8 cellular contexts compared by ENCODE assay signal in the genomic region with DNA sequence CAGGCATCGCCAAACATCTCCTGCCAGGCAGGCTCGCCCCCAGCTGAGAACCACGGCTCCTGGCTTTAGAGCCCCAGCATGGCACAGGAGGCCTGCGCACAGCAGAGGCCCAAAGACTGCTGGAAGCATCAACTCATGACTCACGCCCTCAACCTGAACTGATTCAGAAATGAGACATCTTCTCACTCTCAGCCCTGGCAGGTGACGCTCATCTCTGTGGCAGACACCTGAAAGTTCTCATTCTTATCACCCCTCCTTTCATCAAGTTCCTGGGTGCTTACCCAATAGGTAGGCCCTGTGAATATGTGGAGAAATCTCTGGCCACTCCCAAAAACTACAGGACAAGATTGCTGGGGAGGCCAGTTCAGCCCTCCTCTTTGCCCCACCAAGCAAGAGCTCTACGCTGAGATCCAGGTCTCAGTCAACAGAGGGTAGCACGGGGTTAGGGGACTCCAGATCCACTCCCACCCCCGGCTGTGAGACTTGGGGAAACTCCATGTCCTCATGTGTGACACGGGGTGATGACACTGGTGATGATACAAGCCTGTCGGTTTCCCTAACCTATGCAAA. TPM values are rescaled to one million over a fixed set of nuclear protein-coding genes. Genes with fewer than 3 reads are reported as not detected.
A peak's percentile ranks its signal among the peaks of the same experiment; 100 is the strongest.
DNase-seq lines count a peak whose midpoint lies in the region; ATAC-seq and TF ChIP-seq lines count a peak whose summit lies in the region.

No MANE protein-coding gene starts in this region.

- peak overlapping the region in 6 of 8 donors; percentile 7 to 76 (median 68) for H3K27ac ChIP-seq in spleen

- WGBS in spleen, 5 donors: 51 to 89% (median 75%) methylated on average over 9 to 11 of the region's 11 CpGs

- no peaks in the 10 kb centered on the region for H3K27me3 Mint-ChIP-seq in osteocyte (ENCODE audit: unreplicated experiment)

- DNase-seq in COLO668 (lab: John Stamatoyannopoulos, UW; ENCODE audit: unreplicated experiment): peak; percentile 29
- DNase-seq in NCI-H226: peak; percentile 69
- peak; percentile 91 for DNase-seq in activated effector memory CD4-positive, alpha-beta T cell treated with anti-CD3 and anti-CD28 coated beads, Interleukin-2, amount 50 U/mL, for 16 hours
- DNase-seq in spleen: no peak
- DNase-seq in OCI-M2 (lab: John Stamatoyannopoulos, UW; ENCODE audit: unreplicated experiment): no peak
- no peak for DNase-seq in osteocyte (ENCODE audit: extremely low spot score, unreplicated experiment)
- no peak for DNase-seq in NCI-H2107 treated with DMSO at 0.1 percent for 48 hours (lab: John Stamatoyannopoulos, UW; ENCODE audit: unreplicated experiment)

- H3K36me3 ChIP-seq in spleen: peaks cover 0 to 10% (median 0%) of the 10 kb centered on the region in 6 donors

- no peak overlapping the region for H3K4me3 ChIP-seq in spleen

- H3K4me1 Mint-ChIP-seq in osteocyte (ENCODE audit: unreplicated experiment): peaks cover 61% of the 10 kb centered on the region

- no peaks in the 10 kb centered on the region for H3K27me3 ChIP-seq in spleen (replicated peaks in 1 of 7)

- no peaks in the 10 kb centered on the region for H3K9me3 Mint-ChIP-seq in osteocyte (ENCODE audit: unreplicated experiment)

- peak; percentile 43 for ATAC-seq in GM21528 (IDR thresholded peaks at IDR 0.05; ENCODE audit: low FRiP score, unreplicated experiment)

- no peak for TF ChIP-seq POLR2A in spleen (IDR thresholded peaks at IDR 0.05)

- no peaks in the 10 kb centered on the region for H3K36me3 Mint-ChIP-seq in osteocyte (ENCODE audit: unreplicated experiment)

- no peaks in the 10 kb centered on the region for H3K9me3 ChIP-seq in spleen

- peaks cover 42 to 100% (median 90%) of the 10 kb centered on the region in 6 donors for H3K4me1 ChIP-seq in spleen

- H3K4me3 Mint-ChIP-seq in osteocyte (ENCODE audit: unreplicated experiment): no peak overlapping the region

- no peak overlapping the region for H3K27ac Mint-ChIP-seq in osteocyte (ENCODE audit: unreplicated experiment)

- intact Hi-C loops in spleen (cut with DNase I; ENCODE audit: low total_unique reads): no loop called here

- TF ChIP-seq CTCF in spleen (IDR thresholded peaks at IDR 0.05 in 8 of 11, conservative IDR thresholded peaks at IDR 0.05 in 3 of 11): no peak
- TF ChIP-seq CTCF in osteocyte (IDR thresholded peaks at IDR 0.05): no peak

RNA-seq across cellular contexts. Expression of a gene that starts 11.3 kb away (rescaled TPM):
- total RNA-seq in spleen (10 to 100 TPM; 28.0 to 42.9 (median 38.7) TPM), osteocyte (0.34 and 0.89 TPM in 2 replicates)
- 1 to 10 TPM; 6.5 to 9.1 (median 6.8) TPM for polyA plus RNA-seq in spleen

Comparison
In these comparisons a context has a peak if more than half of its experiments do, and no peak if none do; other contexts are left out.
1. DNase-seq: peak in COLO668 (single experiment), NCI-H226 (single experiment) and activated effector memory CD4-positive, alpha-beta T cell treated with anti-CD3 and anti-CD28 coated beads, Interleukin-2, amount 50 U/mL, for 16 hours (single experiment); none in spleen (single experiment), OCI-M2 (single experiment), osteocyte (single experiment) and NCI-H2107 treated with DMSO at 0.1 percent for 48 hours (single experiment).
2. RNA of a gene that starts 11.3 kb away (total RNA-seq): 28.0 to 42.9 TPM in spleen; 0.34 to 0.89 TPM in osteocyte; every median in the first group is over 10 times any median in the second.